15 cellular contexts compared by ENCODE assay signal in the genomic region with DNA sequence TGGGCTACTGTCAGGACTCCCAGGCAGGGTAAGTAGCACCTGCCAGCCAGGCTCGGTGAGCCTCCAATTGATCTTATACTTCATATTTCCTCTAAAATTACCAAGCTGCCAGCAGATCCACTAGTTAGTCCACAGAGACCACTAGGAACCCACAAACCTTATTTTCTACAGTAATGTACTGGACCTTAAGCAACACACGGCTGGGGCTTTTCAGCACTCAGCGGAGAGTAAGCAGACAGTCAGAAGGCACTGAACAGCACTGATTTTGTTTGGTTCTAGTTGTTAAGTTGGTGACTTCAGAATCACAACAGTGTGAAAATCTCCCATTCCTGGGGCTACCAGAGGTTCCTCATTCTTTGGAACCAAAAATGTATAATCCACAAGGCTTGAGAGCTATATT. TPM values are rescaled to one million over a fixed set of nuclear protein-coding genes. Genes with fewer than 3 reads are reported as not detected.
DNase-seq lines count a peak whose midpoint lies in the region; ATAC-seq and TF ChIP-seq lines count a peak whose summit lies in the region.
"Had no signal": no experiment of that assay in that cellular context is flagged by ENCODE, and none has a peak within 500 bp of the region (broad histone marks: within the 10 kb centered on the region; RNA-seq: fewer than 3 reads in every experiment).

No MANE protein-coding gene starts in this region.

- H4K20me1 ChIP-seq in DND-41 (ENCODE audit: insufficient read depth, low read length) (no peaks in the 10 kb centered on the region), Loucy (ENCODE audit: insufficient read depth, low read length, poor library complexity, severe bottlenecking) (no peaks in the 10 kb centered on the region)

- H3K9ac ChIP-seq in DND-41 (ENCODE audit: low read depth, low read length) (peak overlapping the region; percentile 54), Loucy (ENCODE audit: low read depth, low read length, poor library complexity, severe bottlenecking) (peak overlapping the region; percentile 71)
- H3K9ac ChIP-seq: parathyroid adenoma had no signal

- TF ChIP-seq EP300 in sigmoid colon (IDR thresholded peaks at IDR 0.05) (no peak), tibial nerve (IDR thresholded peaks at IDR 0.05) (no peak)

- no peak overlapping the region; a peak in 1 of 4 replicates for H3K4me3 ChIP-seq in DND-41 (ENCODE audit: low read depth in 1 of 2, low read length in 2 of 2)
- H3K4me3 ChIP-seq in Loucy (ENCODE audit: low read length, poor library complexity, severe bottlenecking) = peak overlapping the region; percentile 6
- H3K4me3 ChIP-seq in sigmoid colon = peak overlapping the region in 2 of 4 donors; percentile 10 to 12
- no peak overlapping the region for H3K4me3 ChIP-seq in tibial nerve
- H3K4me3 ChIP-seq: transverse colon had no signal

- no peaks in the 10 kb centered on the region for H3F3A ChIP-seq in Loucy (ENCODE audit: low read depth)

- WGBS in sigmoid colon, 2 donors = 52 to 55% methylated on average over 3 of the region's 3 CpGs
- WGBS in tibial nerve, 2 donors = 60 to 63% methylated on average over 3 of the region's 3 CpGs

- peak; percentile 10 for ATAC-seq in DND-41 (ENCODE audit: insufficient read depth, low read depth)
- no peak for ATAC-seq in HG03280 (IDR thresholded peaks at IDR 0.05; ENCODE audit: unreplicated experiment)
- ATAC-seq in HG03457 (IDR thresholded peaks at IDR 0.05; ENCODE audit: unreplicated experiment) = no peak

- TF ChIP-seq CTCF in DND-41 (IDR thresholded peaks at IDR 0.05; ENCODE audit: borderline replicate concordance, extremely low read depth, low read length, poor library complexity, severe bottlenecking) = no peak
- TF ChIP-seq CTCF in Loucy (conservative IDR thresholded peaks at IDR 0.05; ENCODE audit: low read length) = no peak
- TF ChIP-seq CTCF in sigmoid colon (IDR thresholded peaks at IDR 0.05) = no peak
- TF ChIP-seq CTCF in tibial nerve (IDR thresholded peaks at IDR 0.05) = no peak

- H2AFZ ChIP-seq in DND-41 (ENCODE audit: low read depth, low read length) (peak overlapping the region; percentile 61), Loucy (ENCODE audit: low read length) (no peak overlapping the region)
- H2AFZ ChIP-seq: parathyroid adenoma had no signal

- no peaks in the 10 kb centered on the region for H3K9me2 ChIP-seq in Loucy (replicated peaks; ENCODE audit: low read depth, low read length)

- DNase-seq in DND-41 = no peak
- DNase-seq in fibroblast of peridontal ligament (ENCODE audit: extremely low read depth) = peak; percentile 24
- no peak for DNase-seq in sigmoid colon
- no peak for DNase-seq in NCI-H1048 (lab: John Stamatoyannopoulos, UW)
- no peak for DNase-seq in tibial nerve (ENCODE audit: low spot score in 2 of 2)
- DNase-seq: activated naive CD4-positive, alpha-beta T cell treated with anti-CD3 and anti-CD28 coated beads, Interleukin-2, amount 50 U/mL, for 16 hours; brain microvascular endothelial cell; EL; esophagus squamous epithelium; NCI-H748 treated with DMSO at 0.1 percent for 48 hours; transverse colon had no signal

- intact Hi-C loops in sigmoid colon (cut with DNase I) = no loop called here

- no peaks in the 10 kb centered on the region for H3K9me3 ChIP-seq in DND-41 (ENCODE audit: insufficient read depth, low read length, severe bottlenecking)
- no peaks in the 10 kb centered on the region for H3K9me3 ChIP-seq in Loucy (ENCODE audit: insufficient read depth, low read depth, low read length)
- H3K9me3 ChIP-seq in sigmoid colon = no peaks in the 10 kb centered on the region
- H3K9me3 ChIP-seq in tibial nerve = no peaks in the 10 kb centered on the region
- H3K9me3 ChIP-seq: esophagus squamous epithelium, transverse colon had no signal

- TF ChIP-seq POLR2A in sigmoid colon (IDR thresholded peaks at IDR 0.05) = no peak
- TF ChIP-seq POLR2A in tibial nerve (IDR thresholded peaks at IDR 0.05) = no peak

- H3K79me2 ChIP-seq in DND-41 (ENCODE audit: insufficient read depth, low read length) (no peaks in the 10 kb centered on the region), Loucy (ENCODE audit: insufficient read depth, low read length) (no peaks in the 10 kb centered on the region)
- H3K79me2 ChIP-seq: parathyroid adenoma had no signal

- H3K36me3 ChIP-seq in DND-41 (ENCODE audit: insufficient read depth, low read length) = no peaks in the 10 kb centered on the region
- H3K36me3 ChIP-seq in Loucy (ENCODE audit: insufficient read depth, low read length) = no peaks in the 10 kb centered on the region
- H3K36me3 ChIP-seq in sigmoid colon = no peaks in the 10 kb centered on the region
- no peaks in the 10 kb centered on the region for H3K36me3 ChIP-seq in tibial nerve
- H3K36me3 ChIP-seq: brain microvascular endothelial cell, esophagus squamous epithelium, transverse colon had no signal

- peak overlapping the region; percentile 90 for H3K27ac ChIP-seq in DND-41 (ENCODE audit: low read length)
- H3K27ac ChIP-seq in sigmoid colon = peak overlapping the region; percentile 31 to 52 (median 34)
- H3K27ac ChIP-seq in tibial nerve = no peak overlapping the region
- H3K27ac ChIP-seq: brain microvascular endothelial cell, parathyroid adenoma had no signal

- peaks cover 88% of the 10 kb centered on the region for H3K4me1 ChIP-seq in DND-41 (ENCODE audit: insufficient read depth, low read length)
- peaks cover 63% of the 10 kb centered on the region for H3K4me1 ChIP-seq in Loucy (ENCODE audit: insufficient read depth, low read length, poor library complexity, severe bottlenecking)
- peaks cover 0 to 3% (median 0%) of the 10 kb centered on the region in 4 donors for H3K4me1 ChIP-seq in sigmoid colon
- H3K4me1 ChIP-seq in tibial nerve = no peaks in the 10 kb centered on the region
- H3K4me1 ChIP-seq: esophagus squamous epithelium, parathyroid adenoma, transverse colon had no signal

- H3K27me3 ChIP-seq in DND-41 (ENCODE audit: insufficient read depth, low read length, poor library complexity) = no peaks in the 10 kb centered on the region
- no peaks in the 10 kb centered on the region for H3K27me3 ChIP-seq in Loucy (ENCODE audit: insufficient read depth, low read length, poor library complexity, severe bottlenecking)
- no peaks in the 10 kb centered on the region for H3K27me3 ChIP-seq in sigmoid colon
- no peaks in the 10 kb centered on the region for H3K27me3 ChIP-seq in tibial nerve
- H3K27me3 ChIP-seq: brain microvascular endothelial cell, transverse colon had no signal

- H3K4me2 ChIP-seq in DND-41 (ENCODE audit: insufficient read depth, low read length) (peak overlapping the region; percentile 57), Loucy (ENCODE audit: low read depth, low read length, poor library complexity, severe bottlenecking) (peak overlapping the region; percentile 57)

RNA-seq across cellular contexts. Expression of a gene that starts 56.1 kb away (rescaled TPM):
- total RNA-seq in sigmoid colon (10 to 100 TPM; 25.8 to 51.0 (median 40.2) TPM), tibial nerve (10 to 100 TPM; 37.8 to 50.5 (median 42.3) TPM)
- polyA plus RNA-seq in sigmoid colon = 10 to 100 TPM; 21.0 to 24.5 (median 23.8) TPM

RNA-seq across cellular contexts. Expression of a gene that starts 56.2 kb away (rescaled TPM):
- total RNA-seq in sigmoid colon = under 1 TPM in 3 of 4 donors, not detected in 1; 0.33 to 0.95 (median 0.55) TPM
- polyA plus RNA-seq in sigmoid colon = 1 to 10 TPM in 2 of 3 donors, under 1 TPM in 1; 0.60 to 6.7 (median 2.5) TPM
- total RNA-seq in tibial nerve = 1 to 10 TPM in 1 of 4 donors, under 1 TPM in 3; 0.20 to 2.3 (median 0.26) TPM

Comparison
In these comparisons a context has a peak if more than half of its experiments do, and no peak if none do; other contexts are left out.
1. H3K27ac ChIP-seq: peak in DND-41 (single experiment) and sigmoid colon (4 of 4); none in tibial nerve (0 of 4).